20 cellular contexts compared by ENCODE assay signal in the genomic region with DNA sequence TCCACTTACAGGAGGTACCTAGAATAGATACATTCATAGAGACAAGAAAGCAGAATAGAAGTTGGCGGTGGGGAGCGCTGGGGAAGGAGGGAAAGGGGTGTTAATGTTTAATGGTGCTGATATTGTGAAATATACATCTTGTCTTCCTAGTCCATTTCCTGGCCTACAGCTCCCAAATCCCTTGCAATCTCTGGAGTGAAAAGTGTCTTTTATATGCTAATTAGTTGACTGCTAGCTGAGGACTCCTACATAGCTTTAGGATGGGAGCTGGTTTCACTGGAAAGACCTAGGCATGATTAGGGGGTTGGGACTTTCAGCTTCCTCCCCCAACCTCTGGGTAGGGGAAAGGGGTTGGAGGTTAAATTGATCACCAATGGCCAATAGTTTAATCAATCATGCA.
"Had no signal": no experiment of that assay in that cellular context is flagged by ENCODE, and none has a peak within 500 bp of the region (broad histone marks: within the 10 kb centered on the region; RNA-seq: fewer than 3 reads in every experiment).

No MANE protein-coding gene starts in this region.

- H3K4me3 ChIP-seq: body of pancreas, K562 had no signal

- H3K9me3 ChIP-seq: body of pancreas had no signal

- ATAC-seq: body of pancreas, K562, PC-3, T-helper 17 cell had no signal

- H3K27ac ChIP-seq: body of pancreas had no signal

- DNase-seq: activated CD4-positive, alpha-beta T cell treated with anti-CD3 and anti-CD28 coated beads, Interleukin-2, amount 10 ng/mL, durations not matched to agents 7 days and 5 days; activated CD4-positive, CD25-positive, alpha-beta regulatory T cell; activated CD8-positive, alpha-beta memory T cell treated with anti-CD3 and anti-CD28 coated beads for 24 hours; activated T-cell treated with anti-CD3 and anti-CD28 coated beads for 4 hours; aorta; body of pancreas; Karpas-422; MM.1S; NCI-H1105; NCI-H1436; NCI-H1694 treated with DMSO at 0.1 percent for 48 hours; NCI-H2081; NCI-H510A treated with DMSO at 0.1 percent for 48 hours; NCI-H69; NK-92 treated with Interleukin-12 subunit alpha and Interleukin-12 subunit beta, amount 100 ng/mL, for 24 hours; PC-3; SIG-M5; T-helper 17 cell; T-helper 9 cell had no signal

- H3K27me3 ChIP-seq: body of pancreas had no signal

- H3K4me1 ChIP-seq: body of pancreas had no signal
